15 cellular contexts compared by ENCODE assay signal in genomic region chr9:3758816-3759576, GRCh38.
A peak's percentile ranks its signal among the peaks of the same experiment; 100 is the strongest.
DNase-seq lines count a peak whose midpoint lies in the region; ATAC-seq, FAIRE-seq and TF ChIP-seq lines count a peak whose summit lies in the region.
"Had no signal": no experiment of that assay in that cellular context is flagged by ENCODE, and none has a peak within 500 bp of the region (broad histone marks: within the 10 kb centered on the region; RNA-seq: fewer than 3 reads in every experiment).

No MANE protein-coding gene starts in this region.

- no peak overlapping the region for H3K4me2 ChIP-seq in GM12878 (ENCODE audit: control insufficient read depth, insufficient read depth)

- TF ChIP-seq CTCF in GM12878 (IDR thresholded peaks at IDR 0.05 in 2 of 3, conservative IDR thresholded peaks at IDR 0.05 in 1 of 3; ENCODE audit: control insufficient read depth in 2 of 3, extremely low read depth in 1 of 3, insufficient read depth in 1 of 3, low read depth in 3 of 3, low read length in 3 of 3) = no peak

- H3K4me3 ChIP-seq in GM12878 = 0 out of 2 replicates have a peak overlapping the region, but pooled peaks have one; percentile 2
- H3K4me3 ChIP-seq: stomach had no signal

- BruUV-seq in GM12878 (replicated peaks; lab: Mats Ljungman, UMichigan) = no TSS peak

- H3K27me3 ChIP-seq in GM12878 (replicated peaks in 1 of 2; ENCODE audit: control insufficient read depth in 2 of 2, insufficient read depth in 2 of 2, low read length in 1 of 2) = no peaks in the 10 kb centered on the region
- H3K27me3 ChIP-seq: stomach had no signal

- RAD21 ChIA-PET in GM12878 (lab: Charles Lee; ENCODE audit: unreplicated experiment) = no interaction called here

- H3K36me3 ChIP-seq in GM12878 (ENCODE audit: control insufficient read depth in 2 of 2, insufficient read depth in 2 of 2, low read length in 1 of 2) = no peaks in the 10 kb centered on the region
- H3K36me3 ChIP-seq: stomach had no signal

- TF ChIP-seq EP300 in GM12878 (IDR thresholded peaks at IDR 0.05; ENCODE audit: borderline replicate concordance in 1 of 2, control insufficient read depth in 1 of 2, low read depth in 2 of 2, low read length in 2 of 2) = no peak; a peak in 1 of 4 replicates

- no peak overlapping the region for H3K27ac ChIP-seq in GM12878 (ENCODE audit: control insufficient read depth, insufficient read depth)
- H3K27ac ChIP-seq: C4-2B, stomach had no signal

- TF ChIP-seq POLR2A in GM12878 (IDR thresholded peaks at IDR 0.05; ENCODE audit: low read depth, low read length) = no peak

- H4K20me1 ChIP-seq in GM12878 (ENCODE audit: control insufficient read depth, insufficient read depth) = no peaks in the 10 kb centered on the region

- CTCF ChIA-PET in GM12878 (lab: Yijun Ruan, JAX) = no interaction called here

- peaks cover 4% of the 10 kb centered on the region; the same call in 1 of the 2 replicates for H3K4me1 ChIP-seq in GM12878 (ENCODE audit: control insufficient read depth, insufficient read depth, low read length)

- no peak overlapping the region for H3K9ac ChIP-seq in GM12878 (ENCODE audit: control insufficient read depth, insufficient read depth, low read length)

- no peak for TF ChIP-seq RAD21 in GM12878 (IDR thresholded peaks at IDR 0.05; ENCODE audit: insufficient read depth, low read depth, low read length)

- in situ Hi-C loops in GM12878 (cut with MboI) = no loop called here

- no peak for FAIRE-seq in GM12878 (lab: Jason Lieb, UNC)
- FAIRE-seq: astrocyte, islet of Langerhans had no signal

- intact Hi-C loops in GM12878 (cut with micrococcal nuclease; ENCODE audit: unreplicated experiment) (no loop called here), posterior cingulate gyrus (cut with DNase I) (no loop called here)

- POLR2A ChIA-PET in GM12878 (lab: Charles Lee) = interaction anchor here (0.6 kb wide), 1 partner anchor 311 kb away, joined by 3 read pairs; no protein-coding TSS in a partner anchor

- no peaks in the 10 kb centered on the region for H3K9me3 ChIP-seq in GM12878 (replicated peaks; ENCODE audit: control insufficient read depth, insufficient read depth, low read length)
- H3K9me3 ChIP-seq: stomach had no signal

- DNase-seq in stimulated activated CD4-positive, alpha-beta T cell treated with anti-CD3 and anti-CD28 coated beads, Interleukin-15, amount 100 ng/mL, for 24 hours = peak; percentile 15
- DNase-seq in stimulated activated CD4-positive, alpha-beta T cell treated with anti-CD3 and anti-CD28 coated beads, Interleukin-1b, Interleukin-23, amount 100 ng/mL, for 48 hours = no peak
- peak; percentile 62 for DNase-seq in MV-4-11 (lab: John Stamatoyannopoulos, UW)
- no peak for DNase-seq in GM12878 (ENCODE audit: low read depth, low spot score)
- no peak for DNase-seq in activated effector memory CD4-positive, alpha-beta T cell treated with anti-CD3 and anti-CD28 coated beads, Interleukin-2, amount 50 U/mL, for 16 hours
- DNase-seq in NCI-H146 treated with DMSO at 0.1 percent for 48 hours (lab: John Stamatoyannopoulos, UW; ENCODE audit: unreplicated experiment) = no peak
- DNase-seq in foreskin melanocyte = no peak
- no peak for DNase-seq in posterior cingulate gyrus
- DNase-seq: activated CD8-positive, alpha-beta T cell treated with anti-CD3 and anti-CD28 coated beads, Interleukin-2, amount 10 ng/mL, durations not matched to agents 7 days and 5 days; erythroblast; NCI-H446; stomach had no signal

- WGBS in GM12878 (ENCODE audit: insufficient coverage, insufficient replicate concordance, low lambda C conversion rate, missing lambda C conversion rate) = 10% methylated on average over 5 of the region's 5 CpGs

- no peaks in the 10 kb centered on the region for H3K79me2 ChIP-seq in GM12878 (ENCODE audit: control insufficient read depth, insufficient read depth, low read length)

- SMC1A ChIA-PET in GM12878 (lab: Charles Lee; ENCODE audit: uncharacterized antibody, unreplicated experiment) = interaction anchor here (0.5 to 1.2 kb wide), 2 partner anchors 15 to 436 kb away, joined by 3 to 6 read pairs; no protein-coding TSS in a partner anchor

- no peak overlapping the region for H2AFZ ChIP-seq in GM12878 (ENCODE audit: control insufficient read depth, low read depth, low read length)

- peak; percentile 48 for ATAC-seq in GM12878
- ATAC-seq: activated CD8-positive, alpha-beta T cell treated with anti-CD3 and anti-CD28 coated beads, Interleukin-2, amount 10 ng/mL, durations not matched to agents 7 days and 5 days had no signal

TF ChIP-seq in GM12878, 131 proteins besides CTCF, POLR2A, EP300 and RAD21:
- TF ChIP-seq IKZF1 (conservative IDR thresholded peaks at IDR 0.05) (0 out of 2 replicates have a peak, but pooled peaks have one; percentile 22), IRF5 (IDR thresholded peaks at IDR 0.05; ENCODE audit: borderline replicate concordance) (no peak), BCL3 (IDR thresholded peaks at IDR 0.05; ENCODE audit: borderline replicate concordance, insufficient read depth, low read depth, low read length, poor library complexity, severe bottlenecking) (no peak), MYB (IDR thresholded peaks at IDR 0.05; ENCODE audit: borderline replicate concordance, low read depth, low read length) (no peak)

Comparison
In these comparisons a context has a peak if more than half of its experiments do, and no peak if none do; other contexts are left out.
1. DNase-seq: peak in stimulated activated CD4-positive, alpha-beta T cell treated with anti-CD3 and anti-CD28 coated beads, Interleukin-15, amount 100 ng/mL, for 24 hours (single experiment) and MV-4-11 (single experiment); none in stimulated activated CD4-positive, alpha-beta T cell treated with anti-CD3 and anti-CD28 coated beads, Interleukin-1b, Interleukin-23, amount 100 ng/mL, for 48 hours (single experiment), GM12878 (single experiment), activated effector memory CD4-positive, alpha-beta T cell treated with anti-CD3 and anti-CD28 coated beads, Interleukin-2, amount 50 U/mL, for 16 hours (single experiment), NCI-H146 treated with DMSO at 0.1 percent for 48 hours (single experiment), foreskin melanocyte (single experiment) and posterior cingulate gyrus (0 of 10).